In genomic region chr4:74159397-74159709, GRCh38 we compare ENCODE assay signal across 8 cellular contexts. TPM values are rescaled to one million over a fixed set of nuclear protein-coding genes. Genes with fewer than 3 reads are reported as not detected.
DNase-seq lines count a peak whose midpoint lies in the region; ATAC-seq and TF ChIP-seq lines count a peak whose summit lies in the region.

No MANE protein-coding gene starts in this region.

- H3K27me3 Mint-ChIP-seq in activated naive CD8-positive, alpha-beta T cell: no peaks in the 10 kb centered on the region

- peaks cover 0 to 26% (median 18%) of the 10 kb centered on the region in 9 donors for H3K36me3 ChIP-seq in heart left ventricle
- H3K36me3 ChIP-seq in right atrium auricular region: peaks cover 11% of the 10 kb centered on the region
- peaks cover 9% of the 10 kb centered on the region for H3K36me3 ChIP-seq in lower lobe of right lung
- H3K36me3 ChIP-seq in upper lobe of right lung: peaks cover 20% of the 10 kb centered on the region

- H3K27ac ChIP-seq in heart left ventricle (peak overlapping the region in 7 of 12 donors; percentile 80 to 95 (median 92)), right atrium auricular region (peak overlapping the region in 1 of 2 donors; percentile 97), lower lobe of right lung (peak overlapping the region; percentile 92), upper lobe of right lung (peak overlapping the region; percentile 85)

- 92 to 96% (median 94%) methylated on average over 1 of the region's 1 CpG for WGBS in heart left ventricle, 4 donors

- H3K4me1 ChIP-seq in heart left ventricle (peaks cover 0 to 42% (median 17%) of the 10 kb centered on the region in 12 donors), right atrium auricular region (peaks cover 0 to 25% of the 10 kb centered on the region in 2 donors), lower lobe of right lung (peaks cover 20% of the 10 kb centered on the region), upper lobe of right lung (peaks cover 16% of the 10 kb centered on the region)

- H3K4me3 ChIP-seq in heart left ventricle (peak overlapping the region in 9 of 12 donors; percentile 56 to 87 (median 70)), right atrium auricular region (no peak overlapping the region), lower lobe of right lung (peak overlapping the region; percentile 64), upper lobe of right lung (peak overlapping the region; percentile 68)

- peaks cover 36% of the 10 kb centered on the region for H3K4me1 Mint-ChIP-seq in activated naive CD8-positive, alpha-beta T cell (ENCODE audit: low read depth)

- DNase-seq in heart left ventricle (no peak), right atrium auricular region (ENCODE audit: low spot score) (no peak), lower lobe of right lung (no peak), upper lobe of right lung (no peak), AG20443 (ENCODE audit: low spot score) (no peak), RKO (ENCODE audit: low spot score) (no peak)

- peak overlapping the region; percentile 95 for H3K4me3 Mint-ChIP-seq in activated naive CD8-positive, alpha-beta T cell

- H3K9me3 ChIP-seq in heart left ventricle (no peaks in the 10 kb centered on the region), right atrium auricular region (no peaks in the 10 kb centered on the region), lower lobe of right lung (no peaks in the 10 kb centered on the region), upper lobe of right lung (no peaks in the 10 kb centered on the region)

- TF ChIP-seq CTCF in heart left ventricle (IDR thresholded peaks at IDR 0.05) (no peak), right atrium auricular region (IDR thresholded peaks at IDR 0.05) (no peak), lower lobe of right lung (IDR thresholded peaks at IDR 0.05) (no peak), upper lobe of right lung (IDR thresholded peaks at IDR 0.05) (no peak)

- TF ChIP-seq POLR2A in heart left ventricle (IDR thresholded peaks at IDR 0.05): no peak

- H3K27ac Mint-ChIP-seq in activated naive CD8-positive, alpha-beta T cell: peak overlapping the region; percentile 7

- intact Hi-C loops in heart left ventricle (cut with DNase I): no loop called here
- intact Hi-C loops in lower lobe of right lung (cut with DNase I): no loop called here
- intact Hi-C loops in upper lobe of right lung (cut with DNase I): no loop called here

- peaks cover 21% of the 10 kb centered on the region for H3K36me3 Mint-ChIP-seq in activated naive CD8-positive, alpha-beta T cell

- H3K9me3 Mint-ChIP-seq in activated naive CD8-positive, alpha-beta T cell (ENCODE audit: low read depth): no peaks in the 10 kb centered on the region

- ATAC-seq in heart left ventricle (no peak), lower lobe of right lung (no peak), upper lobe of right lung (no peak), GM19455 (IDR thresholded peaks at IDR 0.05; ENCODE audit: unreplicated experiment) (no peak)

- H3K27me3 ChIP-seq in heart left ventricle (no peaks in the 10 kb centered on the region), right atrium auricular region (no peaks in the 10 kb centered on the region), lower lobe of right lung (ENCODE audit: low read depth) (no peaks in the 10 kb centered on the region), upper lobe of right lung (no peaks in the 10 kb centered on the region)

RNA-seq across cellular contexts. Expression of gene MTHFD2L, which starts 1.4 kb away (rescaled TPM):
- total RNA-seq in heart left ventricle: 10 to 100 TPM in 6 of 9 donors, 1 to 10 TPM in 3; 8.2 to 16.4 (median 12.6) TPM
- polyA plus RNA-seq in heart left ventricle: 10 to 100 TPM in 1 of 2 donors, 1 to 10 TPM in 1; 6.8 to 11.5 TPM
- total RNA-seq in right atrium auricular region: 10 to 100 TPM in 1 of 2 donors, 1 to 10 TPM in 1; 8.3 to 11.5 TPM
- 11.0 TPM for total RNA-seq in lower lobe of right lung
- total RNA-seq in upper lobe of right lung: 14.1 TPM

Comparison
In these comparisons a context has a peak if more than half of its experiments do, and no peak if none do; other contexts are left out.
1. H3K4me3 ChIP-seq: peak in heart left ventricle (9 of 12), lower lobe of right lung (single experiment) and upper lobe of right lung (single experiment); none in right atrium auricular region (0 of 2).